Comparison of ENCODE assay signal across 16 cellular contexts in genomic region chr1:22256213-22256512, GRCh38.
DNase-seq lines count a peak whose midpoint lies in the region; ATAC-seq, FAIRE-seq and TF ChIP-seq lines count a peak whose summit lies in the region.
"Had no signal": no experiment of that assay in that cellular context is flagged by ENCODE, and none has a peak within 500 bp of the region (broad histone marks: within the 10 kb centered on the region; RNA-seq: fewer than 3 reads in every experiment).

No MANE protein-coding gene starts in this region.

- no peaks in the 10 kb centered on the region for H3K9me1 ChIP-seq in K562 (ENCODE audit: control insufficient read depth, insufficient read depth, low read length)

- intact Hi-C loops in K562 (cut with micrococcal nuclease) = no loop called here

- H3K9me3 Mint-ChIP-seq in type B pancreatic cell = no peaks in the 10 kb centered on the region
- H3K9me3 Mint-ChIP-seq: CD4-positive, CD25-positive, alpha-beta regulatory T cell had no signal

- peaks cover 56 to 97% of the 10 kb centered on the region in 2 experiments for H3K27me3 ChIP-seq in K562 (ENCODE audit: control insufficient read depth in 2 of 2, insufficient read depth in 2 of 2, low read length in 2 of 2)
- peaks cover 0 to 2% of the 10 kb centered on the region in 2 donors for H3K27me3 ChIP-seq in mucosa of rectum (ENCODE audit: control insufficient read depth in 2 of 2, insufficient read depth in 2 of 2, low read length in 2 of 2)
- H3K27me3 ChIP-seq in smooth muscle cell (ENCODE audit: low read depth) = no peaks in the 10 kb centered on the region

- CTCF ChIA-PET in K562 (lab: Yijun Ruan, JAX; ENCODE audit: low intra/inter-chr PET ratio) = no interaction called here

- peaks cover 59% of the 10 kb centered on the region for H3K4me1 Mint-ChIP-seq in type B pancreatic cell (ENCODE audit: unreplicated experiment)
- H3K4me1 Mint-ChIP-seq: CD4-positive, CD25-positive, alpha-beta regulatory T cell had no signal

- no peak for TF ChIP-seq CTCF in K562 (IDR thresholded peaks at IDR 0.05 in 2 of 3, conservative IDR thresholded peaks at IDR 0.05 in 1 of 3; ENCODE audit: insufficient read depth in 2 of 3, low read depth in 1 of 3, low read length in 3 of 3)
- no peak for TF ChIP-seq CTCF in type B pancreatic cell (conservative IDR thresholded peaks at IDR 0.05)
- TF ChIP-seq CTCF in smooth muscle cell (IDR thresholded peaks at IDR 0.05; ENCODE audit: borderline replicate concordance, insufficient read depth, poor library complexity, severe bottlenecking) = no peak

- POLR2A ChIA-PET in K562 (lab: Yijun Ruan, JAX) = interaction anchor here (0.6 to 1.6 kb wide), 5 partner anchors 13 to 270 kb away, joined by 3 to 7 read pairs (median 3); no protein-coding TSS in a partner anchor

- no peak for ATAC-seq in K562
- ATAC-seq: Right ventricle myocardium inferior, SK-N-SH treated with all-trans-retinoic acid at 6 μM for 48 hours had no signal

- H3K4me3 ChIP-seq in K562 (no peak overlapping the region), mucosa of rectum (ENCODE audit: low read length in 2 of 2) (no peak overlapping the region), smooth muscle cell (no peak overlapping the region)

- H3K27ac Mint-ChIP-seq in type B pancreatic cell = peak overlapping the region; percentile 52
- H3K27ac Mint-ChIP-seq: CD4-positive, CD25-positive, alpha-beta regulatory T cell had no signal

- TF ChIP-seq RAD21 in K562 (CRISPR knock-in tag; conservative IDR thresholded peaks at IDR 0.05 in 1 of 2, IDR thresholded peaks at IDR 0.05 in 1 of 2) = no peak

- H4K20me1 ChIP-seq in K562 (replicated peaks; ENCODE audit: control insufficient read depth, insufficient read depth, low read length) (peaks cover 9% of the 10 kb centered on the region), smooth muscle cell (ENCODE audit: low read depth) (peaks cover 5% of the 10 kb centered on the region)

- no peak overlapping the region for H3K4me3 Mint-ChIP-seq in type B pancreatic cell
- H3K4me3 Mint-ChIP-seq: CD4-positive, CD25-positive, alpha-beta regulatory T cell had no signal

- H3K27ac ChIP-seq in K562 (ENCODE audit: extremely low read depth, low read depth, low read length) (no peak overlapping the region), mucosa of rectum (ENCODE audit: low read depth in 2 of 2, low read length in 2 of 2) (peak overlapping the region; percentile 52 to 80), smooth muscle cell (ENCODE audit: low read depth) (no peak overlapping the region)

- H3K4me1 ChIP-seq in K562 (replicated peaks in 1 of 2; ENCODE audit: control insufficient read depth in 2 of 2, insufficient read depth in 2 of 2, low read length in 2 of 2) = peaks cover 0 to 6% of the 10 kb centered on the region in 2 experiments; a peak in 1 of 5 replicates
- H3K4me1 ChIP-seq in mucosa of rectum (ENCODE audit: control insufficient read depth in 2 of 2, insufficient read depth in 2 of 2, low read length in 2 of 2) = peaks cover 40 to 55% of the 10 kb centered on the region in 2 donors
- no peaks in the 10 kb centered on the region for H3K4me1 ChIP-seq in smooth muscle cell (ENCODE audit: low read depth)

- no peaks in the 10 kb centered on the region for H3K36me3 Mint-ChIP-seq in type B pancreatic cell
- H3K36me3 Mint-ChIP-seq: CD4-positive, CD25-positive, alpha-beta regulatory T cell had no signal

- no peak for FAIRE-seq in K562 (lab: Jason Lieb, UNC)
- FAIRE-seq: A204.1 had no signal

- H3F3A ChIP-seq in smooth muscle cell (ENCODE audit: low read depth) = no peaks in the 10 kb centered on the region

- H3K9ac ChIP-seq in K562 (ENCODE audit: insufficient read depth in 1 of 2, low read depth in 2 of 2, low read length in 2 of 2) = peak overlapping the region in 1 of 2 experiments; percentile 31; a peak in 1 of 4 replicates
- H3K9ac ChIP-seq in mucosa of rectum (ENCODE audit: low read depth in 1 of 2, low read length in 2 of 2) = no peak overlapping the region
- no peak overlapping the region for H3K9ac ChIP-seq in smooth muscle cell (ENCODE audit: low read depth)

- in situ Hi-C loops in K562 (cut with MboI) = no loop called here

- 4% methylated on average over 3 of the region's 3 CpGs for WGBS in K562 (ENCODE audit: insufficient coverage, low coverage, missing lambda C conversion rate)
- WGBS in smooth muscle cell (ENCODE audit: low lambda C conversion rate) = 87% methylated on average over 3 of the region's 3 CpGs

- no peak for TF ChIP-seq EP300 in K562 (IDR thresholded peaks at IDR 0.05; ENCODE audit: low read length)

- DNase-seq in NCI-H2029 (lab: John Stamatoyannopoulos, UW) = peak; percentile 27
- DNase-seq in NCI-H2029 treated with DMSO at 0.1 percent for 48 hours (lab: John Stamatoyannopoulos, UW) = no peak
- no peak for DNase-seq in K562 (ENCODE audit: extremely low read depth in 1 of 4, low spot score in 3 of 4)
- DNase-seq in type B pancreatic cell (ENCODE audit: extremely low spot score, unreplicated experiment) = no peak
- no peak for DNase-seq in superior temporal gyrus (ENCODE audit: extremely low spot score)
- no peak for DNase-seq in smooth muscle cell (lab: John Stamatoyannopoulos, UW; ENCODE audit: unreplicated experiment)
- DNase-seq in NK-92 (lab: John Stamatoyannopoulos, UW; ENCODE audit: unreplicated experiment) = no peak
- DNase-seq: CD4-positive, CD25-positive, alpha-beta regulatory T cell; Kasumi-1; NCI-H1436; NCI-H2107; NCI-H526 treated with DMSO at 0.1 percent for 48 hours had no signal

- no TSS peak for BruUV-seq in K562 (replicated peaks; lab: Mats Ljungman, UMichigan)

- H3K9me3 ChIP-seq in K562 (replicated peaks; ENCODE audit: control insufficient read depth, insufficient read depth, low read depth, low read length) (no peaks in the 10 kb centered on the region), mucosa of rectum (ENCODE audit: control insufficient read depth in 2 of 2, low read length in 2 of 2) (no peaks in the 10 kb centered on the region), smooth muscle cell (replicated peaks; ENCODE audit: low read depth) (no peaks in the 10 kb centered on the region)

- no peaks in the 10 kb centered on the region for H3K79me2 ChIP-seq in K562 (ENCODE audit: control insufficient read depth, insufficient read depth, low read length)
- H3K79me2 ChIP-seq in smooth muscle cell (ENCODE audit: low read depth) = no peaks in the 10 kb centered on the region

- no peak overlapping the region for H3K4me2 ChIP-seq in K562 (ENCODE audit: insufficient read depth, low read length)
- H3K4me2 ChIP-seq in smooth muscle cell = no peak overlapping the region

- H3K36me3 ChIP-seq in K562 (ENCODE audit: control insufficient read depth, insufficient read depth, low read length) (no peaks in the 10 kb centered on the region), mucosa of rectum (ENCODE audit: control insufficient read depth in 2 of 2, insufficient read depth in 2 of 2, low read length in 2 of 2) (no peaks in the 10 kb centered on the region), smooth muscle cell (ENCODE audit: low read depth) (no peaks in the 10 kb centered on the region)

- H3K27me3 Mint-ChIP-seq in type B pancreatic cell = no peaks in the 10 kb centered on the region

- no peak for TF ChIP-seq POLR2A in K562 (conservative IDR thresholded peaks at IDR 0.05)

- H2AFZ ChIP-seq in K562 (ENCODE audit: low read depth, low read length) (no peak overlapping the region), smooth muscle cell (ENCODE audit: low read depth) (no peak overlapping the region)

TF ChIP-seq in K562, 482 proteins besides CTCF, POLR2A, EP300 and RAD21:
- TF ChIP-seq KDM5B (IDR thresholded peaks at IDR 0.05; ENCODE audit: insufficient replicate concordance, low read depth, low read length) (no peak), NRF1 (conservative IDR thresholded peaks at IDR 0.05 in 1 of 2, IDR thresholded peaks at IDR 0.05 in 1 of 2) (no peak), NFIC (IDR thresholded peaks at IDR 0.05) (0 out of 2 replicates have a peak, but pooled peaks have one; percentile 32)

Comparison
In these comparisons a context has a peak if more than half of its experiments do, and no peak if none do; other contexts are left out.
1. H3K27ac ChIP-seq: peak in mucosa of rectum (2 of 2); none in K562 (single experiment) and smooth muscle cell (single experiment).